ENCODE assay signal across 32 cellular contexts in genomic region chr7:111937164-111937563, GRCh38.
"Had no signal": no experiment of that assay in that cellular context is flagged by ENCODE, and none has a peak within 500 bp of the region (broad histone marks: within the 10 kb centered on the region; RNA-seq: fewer than 3 reads in every experiment).

No MANE protein-coding gene starts in this region.

- H3K36me3 Mint-ChIP-seq: natural killer cell treated with Interleukin-12 subunit alpha and Interleukin-12 subunit beta and Interleukin-15 and Interleukin-18, amount 100 ng/mL, for 72 hours; stimulated activated memory B cell treated with anti-CD40 and anti-IgM and Interleukin-4, amounts not matched to agents 10 μg/mL and 1 μg/mL and 100 μg/mL, for 72 hours had no signal

- H3K4me1 ChIP-seq: parathyroid adenoma, psoas muscle, spleen, suprapubic skin, testis, tibial artery, transverse colon, upper lobe of right lung, uterus had no signal

- H3K9me3 Mint-ChIP-seq: type B pancreatic cell had no signal

- H3K27ac Mint-ChIP-seq: naive thymus-derived CD8-positive, alpha-beta T cell; natural killer cell treated with Interleukin-12 subunit alpha and Interleukin-12 subunit beta and Interleukin-15 and Interleukin-18, amount 100 ng/mL, for 72 hours; nephron progenitor cell; progenitor cell of endocrine pancreas; stimulated activated memory B cell treated with anti-CD40 and anti-IgM and Interleukin-4, amounts not matched to agents 10 μg/mL and 1 μg/mL and 100 μg/mL, for 72 hours; stimulated activated naive CD8-positive, alpha-beta T cell treated with anti-CD3 and anti-CD28 coated beads, Interleukin-15, amount 100 ng/mL, for 72 hours; type B pancreatic cell had no signal

- H3K9ac ChIP-seq: parathyroid adenoma had no signal

- H3K4me3 Mint-ChIP-seq: naive thymus-derived CD8-positive, alpha-beta T cell; natural killer cell treated with Interleukin-12 subunit alpha and Interleukin-12 subunit beta and Interleukin-15 and Interleukin-18, amount 100 ng/mL, for 72 hours; nephron progenitor cell; neural crest cell; stimulated activated memory B cell treated with anti-CD40 and anti-IgM and Interleukin-4, amounts not matched to agents 10 μg/mL and 1 μg/mL and 100 μg/mL, for 72 hours; stimulated activated naive CD8-positive, alpha-beta T cell treated with anti-CD3 and anti-CD28 coated beads, Interleukin-15, amount 100 ng/mL, for 72 hours; type B pancreatic cell had no signal

- H3K9me3 ChIP-seq: ovary, psoas muscle, testis, uterus had no signal

- H3K79me2 ChIP-seq: parathyroid adenoma had no signal

- H3K27ac ChIP-seq: ovary, parathyroid adenoma, psoas muscle, skin epidermis, spleen, suprapubic skin, testis, tibial artery, transverse colon, upper lobe of right lung, uterus had no signal

- H3K27me3 Mint-ChIP-seq: naive thymus-derived CD8-positive, alpha-beta T cell; natural killer cell treated with Interleukin-12 subunit alpha and Interleukin-12 subunit beta and Interleukin-15 and Interleukin-18, amount 100 ng/mL, for 72 hours; progenitor cell of endocrine pancreas; stimulated activated memory B cell treated with anti-CD40 and anti-IgM and Interleukin-4, amounts not matched to agents 10 μg/mL and 1 μg/mL and 100 μg/mL, for 72 hours; stimulated activated naive CD8-positive, alpha-beta T cell treated with anti-CD3 and anti-CD28 coated beads, Interleukin-15, amount 100 ng/mL, for 72 hours; type B pancreatic cell had no signal

- ATAC-seq: naive thymus-derived CD8-positive, alpha-beta T cell; natural killer cell treated with Interleukin-12 subunit alpha and Interleukin-12 subunit beta and Interleukin-15 and Interleukin-18, amount 100 ng/mL, for 72 hours; psoas muscle; right cardiac atrium; sciatic nerve; stimulated activated memory B cell treated with anti-CD40 and anti-IgM and Interleukin-4, amounts not matched to agents 10 μg/mL and 1 μg/mL and 100 μg/mL, for 72 hours; stimulated activated naive CD8-positive, alpha-beta T cell treated with anti-CD3 and anti-CD28 coated beads, Interleukin-15, amount 100 ng/mL, for 72 hours; stimulated activated naive CD8-positive, alpha-beta T cell treated with anti-CD3 and anti-CD28 coated beads, Interleukin-15, Interleukin-2, amounts not matched to agents 100 U/mL and 50 U/mL, for 24 hours; upper lobe of right lung had no signal

- H2AFZ ChIP-seq: parathyroid adenoma had no signal

- DNase-seq: naive thymus-derived CD8-positive, alpha-beta T cell; nephron progenitor cell; occipital lobe; ovary; posterior cingulate gyrus; psoas muscle; right cardiac atrium; spleen; stimulated activated CD4-positive, alpha-beta T cell treated with anti-CD3 and anti-CD28 coated beads, Interleukin-12 subunit alpha, Interleukin-12 subunit beta, amount 100 ng/mL, for 4 hours; stimulated activated CD4-positive, alpha-beta T cell treated with anti-CD3 and anti-CD28 coated beads, Interleukin-1b, Interleukin-23, amount 100 ng/mL, for 48 hours; stimulated activated CD4-positive, alpha-beta T cell treated with anti-CD3 and anti-CD28 coated beads, Interleukin-4, amount 100 ng/mL, for 1 hour; stimulated activated CD4-positive, alpha-beta T cell treated with anti-CD3 and anti-CD28 coated beads, Interleukin-4, amount 100 ng/mL, for 4 hours; stimulated activated CD8-positive, alpha-beta memory T cell treated with anti-CD3 and anti-CD28 coated beads, Interleukin-4, amount 100 ng/mL, for 48 hours; stimulated activated naive CD4-positive, alpha-beta T cell; stimulated activated naive CD8-positive, alpha-beta T cell treated with anti-CD3 and anti-CD28 coated beads, Interleukin-15, amount 100 ng/mL, for 72 hours; stimulated activated naive CD8-positive, alpha-beta T cell treated with anti-CD3 and anti-CD28 coated beads, Interleukin-15, Interleukin-2, amounts not matched to agents 100 U/mL and 50 U/mL, for 24 hours; substantia nigra; testis; tibial artery; transverse colon; upper lobe of right lung; uterus had no signal

- H3K4me1 Mint-ChIP-seq: naive thymus-derived CD8-positive, alpha-beta T cell; nephron progenitor cell; stimulated activated memory B cell treated with anti-CD40 and anti-IgM and Interleukin-4, amounts not matched to agents 10 μg/mL and 1 μg/mL and 100 μg/mL, for 72 hours; stimulated activated naive CD8-positive, alpha-beta T cell treated with anti-CD3 and anti-CD28 coated beads, Interleukin-15, amount 100 ng/mL, for 72 hours had no signal

- H3K36me3 ChIP-seq: ovary, transverse colon, uterus had no signal

- H3K27me3 ChIP-seq: ovary, spleen, suprapubic skin, testis, tibial artery, transverse colon, upper lobe of right lung, uterus had no signal

- H3K4me3 ChIP-seq: ovary, psoas muscle, skin epidermis, smooth muscle cell, spleen, suprapubic skin, testis, tibial artery, transverse colon, upper lobe of right lung, uterus had no signal

- H3K4me2 ChIP-seq: smooth muscle cell had no signal
